In the genomic region with DNA sequence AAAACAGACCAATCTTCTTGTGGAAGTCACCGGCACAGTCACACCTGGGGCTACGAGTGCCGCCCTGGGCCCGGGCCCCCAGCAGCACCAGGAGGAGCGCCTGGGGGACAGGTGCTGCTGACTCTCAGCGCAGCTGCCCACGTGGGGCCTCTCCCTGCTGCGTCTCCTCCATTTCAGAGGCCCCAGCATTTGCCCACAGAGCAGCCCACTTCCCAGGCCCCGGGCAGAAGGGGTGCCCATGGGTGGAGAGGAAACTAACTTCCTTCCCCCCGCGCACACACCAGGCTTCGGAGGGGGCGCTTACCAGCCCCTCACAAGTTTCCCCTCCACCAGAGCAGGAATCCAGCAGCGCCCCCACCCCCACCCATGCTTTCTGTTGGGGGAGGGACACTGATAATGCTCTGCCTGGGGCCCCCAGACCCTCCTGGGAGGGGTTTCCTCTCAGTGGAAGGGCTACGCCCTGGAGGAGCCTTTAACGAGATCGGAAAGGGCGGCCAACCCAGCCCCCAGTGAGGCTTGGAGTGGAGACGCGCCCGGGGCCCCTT, we compare ENCODE assay signal across 9 cellular contexts. TPM values are rescaled to one million over a fixed set of nuclear protein-coding genes. Genes with fewer than 3 reads are reported as not detected.
DNase-seq lines count a peak whose midpoint lies in the region; ATAC-seq lines count a peak whose summit lies in the region.
"Had no signal": no experiment of that assay in that cellular context is flagged by ENCODE, and none has a peak within 500 bp of the region (broad histone marks: within the 10 kb centered on the region; RNA-seq: fewer than 3 reads in every experiment).

No MANE protein-coding gene starts in this region.

- peaks cover 8% of the 10 kb centered on the region for H3K27me3 ChIP-seq in HUES64 (ENCODE audit: insufficient read depth, low read length)

- peak overlapping the region; percentile 36; the same call in 1 of the 2 replicates for H3K9ac ChIP-seq in HUES64 (ENCODE audit: low read depth, low read length)

- no peak for ATAC-seq in HG03342 (IDR thresholded peaks at IDR 0.05; ENCODE audit: unreplicated experiment)

- WGBS in HUES64, result 67% methylated on average over 20 of the region's 21 CpGs

- H3K4me3 ChIP-seq in HUES64 (ENCODE audit: low read length), result peak overlapping the region; percentile 40
- H3K4me3 ChIP-seq: PC-9 had no signal

- no peaks in the 10 kb centered on the region for H3K9me3 ChIP-seq in HUES64 (ENCODE audit: insufficient read depth, low read depth, low read length)

- peaks cover 24% of the 10 kb centered on the region for H3K36me3 ChIP-seq in HUES64 (ENCODE audit: insufficient read depth, low read length)

- no peak overlapping the region for H3K27ac ChIP-seq in HUES64 (ENCODE audit: low read depth, low read length)
- H3K27ac ChIP-seq: PC-9 had no signal

- H3K4me1 ChIP-seq in HUES64 (ENCODE audit: insufficient read depth, low read length), result no peaks in the 10 kb centered on the region

- DNase-seq in activated CD4-positive, alpha-beta T cell treated with anti-CD3 and anti-CD28 coated beads, Interleukin-2, amount 50 U/mL, for 48 hours, result peak; percentile 56 to 63
- peak; percentile 42 for DNase-seq in effector CD4-positive, alpha-beta T cell
- DNase-seq in stimulated activated CD4-positive, alpha-beta T cell treated with anti-CD3 and anti-CD28 coated beads, Interleukin-4, amount 100 ng/mL, for 24 hours, result peak; percentile 56
- DNase-seq in MV-4-11 (lab: John Stamatoyannopoulos, UW) (no peak), kidney glomerular epithelial cell (lab: John Stamatoyannopoulos, UW) (no peak), HK-2 (ENCODE audit: unreplicated experiment) (no peak)
- DNase-seq: PC-9 had no signal

RNA-seq across cellular contexts. Expression of a gene that starts 0.4 kb away (rescaled TPM):
- 7.2 TPM for polyA plus RNA-seq in HUES64 (2013, experiment 1 of 2)
- polyA plus RNA-seq in HUES64 (2013, experiment 2 of 2), result 9.2 TPM

RNA-seq across cellular contexts. Expression of a gene that starts 25.9 kb away (rescaled TPM):
- polyA plus RNA-seq in HUES64 (2013, experiment 1 of 2), result 7.3 TPM
- polyA plus RNA-seq in HUES64 (2013, experiment 2 of 2), result 9.9 TPM

RNA-seq across cellular contexts. Expression of a gene that starts 41.0 kb away (rescaled TPM):
- 5.8 TPM for polyA plus RNA-seq in HUES64 (2013, experiment 1 of 2)
- 9.5 TPM for polyA plus RNA-seq in HUES64 (2013, experiment 2 of 2)

RNA-seq across cellular contexts. Expression of a gene that starts 45.8 kb away (rescaled TPM):
- polyA plus RNA-seq in HUES64 (2013, experiment 1 of 2), result 0.10 TPM
- polyA plus RNA-seq in HUES64 (2013, experiment 2 of 2), result 1.3 TPM

Comparison
In these comparisons a context has a peak if more than half of its experiments do, and no peak if none do; other contexts are left out.
1. DNase-seq: peak in activated CD4-positive, alpha-beta T cell treated with anti-CD3 and anti-CD28 coated beads, Interleukin-2, amount 50 U/mL, for 48 hours (2 of 2), effector CD4-positive, alpha-beta T cell (single experiment) and stimulated activated CD4-positive, alpha-beta T cell treated with anti-CD3 and anti-CD28 coated beads, Interleukin-4, amount 100 ng/mL, for 24 hours (single experiment); none in MV-4-11 (single experiment), kidney glomerular epithelial cell (single experiment) and HK-2 (single experiment).